In genomic region chr5:133233616-133234015, GRCh38 we compare ENCODE assay signal across 18 cellular contexts.
DNase-seq lines count a peak whose midpoint lies in the region; ATAC-seq and TF ChIP-seq lines count a peak whose summit lies in the region.
"Had no signal": no experiment of that assay in that cellular context is flagged by ENCODE, and none has a peak within 500 bp of the region (broad histone marks: within the 10 kb centered on the region; RNA-seq: fewer than 3 reads in every experiment).

No MANE protein-coding gene starts in this region.

- no peaks in the 10 kb centered on the region for H3K9me3 ChIP-seq in BLaER1
- H3K9me3 ChIP-seq in sigmoid colon = no peaks in the 10 kb centered on the region
- no peaks in the 10 kb centered on the region for H3K9me3 ChIP-seq in right atrium auricular region
- H3K9me3 ChIP-seq: A549, Caco-2 had no signal

- TF ChIP-seq POLR2A in sigmoid colon (IDR thresholded peaks at IDR 0.05) = no peak

- 93 to 94% methylated on average over 9 of the region's 9 CpGs for WGBS in sigmoid colon, 2 donors

- no peak for ATAC-seq in foreskin keratinocyte
- no peak for ATAC-seq in GM19467 (IDR thresholded peaks at IDR 0.05; ENCODE audit: unreplicated experiment)
- ATAC-seq: A549; CD8-positive, alpha-beta T cell had no signal

- peak overlapping the region; percentile 53 for H3K4me2 ChIP-seq in BLaER1
- H3K4me2 ChIP-seq: A549 had no signal

- peaks cover 35% of the 10 kb centered on the region for H3K4me1 ChIP-seq in BLaER1
- H3K4me1 ChIP-seq in sigmoid colon = no peaks in the 10 kb centered on the region
- H3K4me1 ChIP-seq in foreskin keratinocyte = peaks cover 46% of the 10 kb centered on the region
- H3K4me1 ChIP-seq in right atrium auricular region = no peaks in the 10 kb centered on the region
- H3K4me1 ChIP-seq: Caco-2 had no signal

- DNase-seq in NCI-H226 (peak; percentile 0), mesenteric fat pad (ENCODE audit: low spot score) (peak; percentile 78), sigmoid colon (peak; percentile 29), foreskin keratinocyte (no peak), right atrium auricular region (ENCODE audit: low spot score) (no peak)
- no peak for DNase-seq in activated CD8-positive, alpha-beta memory T cell treated with anti-CD3 and anti-CD28 coated beads for 24 hours
- DNase-seq: AML-193; Caco-2; Calu3; CD4-positive, alpha-beta T cell; CD8-positive, alpha-beta T cell; DMS79 treated with DMSO at 0.1 percent for 48 hours; GF-D8 had no signal

- no peak for TF ChIP-seq EP300 in sigmoid colon (IDR thresholded peaks at IDR 0.05)

- H3K36me3 ChIP-seq in BLaER1 (no peaks in the 10 kb centered on the region), sigmoid colon (no peaks in the 10 kb centered on the region), right atrium auricular region (no peaks in the 10 kb centered on the region)

- H3K4me3 ChIP-seq in BLaER1 (no peak overlapping the region), sigmoid colon (no peak overlapping the region), right atrium auricular region (no peak overlapping the region)
- H3K4me3 ChIP-seq: A549 had no signal

- no peak overlapping the region for H3K9ac ChIP-seq in BLaER1

- no peak overlapping the region for H3K27ac ChIP-seq in BLaER1
- H3K27ac ChIP-seq in sigmoid colon = no peak overlapping the region
- H3K27ac ChIP-seq in foreskin keratinocyte = no peak overlapping the region
- no peak overlapping the region for H3K27ac ChIP-seq in right atrium auricular region
- H3K27ac ChIP-seq: 22Rv1, C4-2B had no signal

- H3K27me3 ChIP-seq in BLaER1 (no peaks in the 10 kb centered on the region), sigmoid colon (no peaks in the 10 kb centered on the region), foreskin keratinocyte (no peaks in the 10 kb centered on the region), right atrium auricular region (no peaks in the 10 kb centered on the region)

- no peak for TF ChIP-seq CTCF in sigmoid colon (IDR thresholded peaks at IDR 0.05)
- no peak for TF ChIP-seq CTCF in foreskin keratinocyte (conservative IDR thresholded peaks at IDR 0.05)
- TF ChIP-seq CTCF in right atrium auricular region (IDR thresholded peaks at IDR 0.05) = no peak

- intact Hi-C loops in sigmoid colon (cut with DNase I) = no loop called here

- H4K20me1 ChIP-seq in BLaER1 = no peaks in the 10 kb centered on the region

Comparison
In these comparisons a context has a peak if more than half of its experiments do, and no peak if none do; other contexts are left out.
1. DNase-seq: peak in NCI-H226 (single experiment), mesenteric fat pad (single experiment) and sigmoid colon (single experiment); none in foreskin keratinocyte (0 of 2), activated CD8-positive, alpha-beta memory T cell treated with anti-CD3 and anti-CD28 coated beads for 24 hours (single experiment) and right atrium auricular region (single experiment).